In the genomic region with DNA sequence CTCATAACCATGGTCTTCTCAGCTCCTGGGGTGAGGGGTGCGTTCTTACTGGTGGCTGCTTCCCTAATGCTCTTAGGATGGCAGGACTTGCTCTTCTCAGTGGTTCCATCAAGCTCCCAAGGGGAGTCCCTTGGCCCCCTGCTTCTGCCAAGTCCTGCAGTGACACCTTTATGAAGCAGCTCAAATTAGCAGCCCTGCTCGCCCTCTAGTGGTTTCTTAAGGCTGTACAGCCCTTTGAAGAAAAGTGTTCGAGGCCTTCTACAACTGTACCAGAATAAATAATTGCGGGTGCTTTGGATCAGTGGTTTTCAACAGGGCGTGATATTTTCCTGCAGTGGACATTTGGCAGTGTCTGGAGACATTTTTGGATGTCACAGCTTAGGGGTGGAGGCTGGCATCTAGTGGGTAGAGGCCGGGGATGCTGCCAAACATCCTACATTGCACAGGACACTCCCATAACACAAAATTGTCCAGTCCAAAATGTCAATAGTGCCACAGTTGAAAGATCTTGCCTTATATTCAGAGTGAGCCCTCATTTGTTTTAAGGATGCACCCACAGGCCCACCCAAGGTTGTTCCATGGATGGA, we compare ENCODE assay signal across 8 cellular contexts.
A peak's percentile ranks its signal among the peaks of the same experiment; 100 is the strongest.
DNase-seq lines count a peak whose midpoint lies in the region; ATAC-seq and TF ChIP-seq lines count a peak whose summit lies in the region.

No MANE protein-coding gene starts in this region.

- H3K27ac ChIP-seq in AG04450 (ENCODE audit: low read depth, low read length) (no peak overlapping the region), ascending aorta (no peak overlapping the region), liver (ENCODE audit: low read depth in 1 of 2, low read length in 2 of 2) (no peak overlapping the region)

- POLR2A ChIA-PET in AG04450 (lab: Yijun Ruan, JAX): interaction anchor here (1.1 kb wide), 1 partner anchor 219 kb away, joined by 3 read pairs; no protein-coding TSS in a partner anchor

- in situ Hi-C loops in SK-MEL-5 (cut with HindIII; ENCODE audit: low pct_unique_long_range_greater_than_20kb, low sequenced_read_pairs): no loop called here

- H3K36me3 ChIP-seq in ascending aorta (no peaks in the 10 kb centered on the region), liver (ENCODE audit: control insufficient read depth in 4 of 4, insufficient read depth in 3 of 4, low read depth in 1 of 4, low read length in 3 of 4) (no peaks in the 10 kb centered on the region)

- WGBS in liver: 34% methylated on average over 6 of the region's 6 CpGs

- no peak overlapping the region for H3K9ac ChIP-seq in liver (ENCODE audit: low read depth in 1 of 2, low read length in 2 of 2)

- TF ChIP-seq CTCF in AG04450 (IDR thresholded peaks at IDR 0.05; ENCODE audit: low read depth, low read length) (peak; percentile 60), GM12875 (IDR thresholded peaks at IDR 0.05; ENCODE audit: borderline replicate concordance, insufficient read depth, low read depth, low read length) (peak; percentile 80), ascending aorta (IDR thresholded peaks at IDR 0.05) (peak in 2 of 3 experiments; percentile 23 to 50), liver (IDR thresholded peaks at IDR 0.05; ENCODE audit: low read depth, low read length, missing input control) (peak; percentile 58)

- ATAC-seq in HG03342 (IDR thresholded peaks at IDR 0.05; ENCODE audit: unreplicated experiment): peak; percentile 84
- ATAC-seq in stimulated activated naive CD8-positive, alpha-beta T cell treated with anti-CD3 and anti-CD28 coated beads, Interleukin-15, Interleukin-2, amounts not matched to agents 100 U/mL and 50 U/mL, for 24 hours: peak; percentile 23

- H3K27me3 ChIP-seq in AG04450 (ENCODE audit: control insufficient read depth, insufficient read depth, low read length) (no peaks in the 10 kb centered on the region), ascending aorta (no peaks in the 10 kb centered on the region), liver (ENCODE audit: control insufficient read depth in 4 of 4, insufficient read depth in 4 of 4, low read length in 3 of 4) (peaks cover 0 to 2% (median 0%) of the 10 kb centered on the region in 4 donors)

- no peak for DNase-seq in AG04450 (ENCODE audit: low read depth, low spot score)
- DNase-seq in SK-MEL-5 (ENCODE audit: low read depth, low spot score): peak; percentile 40
- DNase-seq in ascending aorta (ENCODE audit: low spot score in 2 of 2): no peak
- peak; percentile 13 for DNase-seq in stimulated activated naive CD8-positive, alpha-beta T cell treated with anti-CD3 and anti-CD28 coated beads, Interleukin-15, Interleukin-2, amounts not matched to agents 100 U/mL and 50 U/mL, for 24 hours
- DNase-seq in cortex of kidney (lab: John Stamatoyannopoulos, UW): no peak

- H3K4me1 ChIP-seq in ascending aorta (no peaks in the 10 kb centered on the region), liver (ENCODE audit: control insufficient read depth in 4 of 4, insufficient read depth in 4 of 4, low read length in 3 of 4) (no peaks in the 10 kb centered on the region)

- no peak overlapping the region for H3K4me3 ChIP-seq in AG04450 (ENCODE audit: low read depth, low read length)
- no peak overlapping the region for H3K4me3 ChIP-seq in GM12875 (ENCODE audit: low read depth, low read length)
- H3K4me3 ChIP-seq in ascending aorta: no peak overlapping the region
- H3K4me3 ChIP-seq in liver (ENCODE audit: low read depth in 1 of 3, low read length in 3 of 3): no peak overlapping the region

- peak; percentile 55 to 76 for TF ChIP-seq RAD21 in liver (IDR thresholded peaks at IDR 0.05)

- no peaks in the 10 kb centered on the region for H3K9me3 ChIP-seq in AG04450 (ENCODE audit: control insufficient read depth, insufficient read depth, low read length)
- H3K9me3 ChIP-seq in ascending aorta: no peaks in the 10 kb centered on the region
- H3K9me3 ChIP-seq in liver (ENCODE audit: control insufficient read depth in 4 of 4, low read length in 3 of 4): no peaks in the 10 kb centered on the region

- CTCF ChIA-PET in AG04450 (lab: Charles Lee): interaction anchor here (0.5 to 3.0 kb wide), 14 partner anchors 8 to 696 kb away, joined by 3 to 15 read pairs (median 4); partner anchors contain the start of gene GRPR

- intact Hi-C loops in ascending aorta (cut with DNase I): no loop called here

TF ChIP-seq in liver, 16 proteins besides CTCF, POLR2A, EP300 and RAD21:
- TF ChIP-seq YY1 (IDR thresholded peaks at IDR 0.05) (no peak), MAX (IDR thresholded peaks at IDR 0.05) (no peak)

Comparison
In these comparisons a context has a peak if more than half of its experiments do, and no peak if none do; other contexts are left out.
1. DNase-seq: peak in SK-MEL-5 (single experiment) and stimulated activated naive CD8-positive, alpha-beta T cell treated with anti-CD3 and anti-CD28 coated beads, Interleukin-15, Interleukin-2, amounts not matched to agents 100 U/mL and 50 U/mL, for 24 hours (single experiment); none in AG04450 (single experiment), ascending aorta (0 of 2) and cortex of kidney (single experiment).
2. Peak in every context shown above with its lines, with median percentiles within 50 percentile points of each other: CTCF ChIP-seq.